Comparison of ENCODE assay signal across 1 cellular context in genomic region chr12:106416273-106416672, GRCh38.
A peak's percentile ranks its signal among the peaks of the same experiment; 100 is the strongest.
TF ChIP-seq lines count a peak whose summit lies in the region.

No MANE protein-coding gene starts in this region.

TF ChIP-seq in GM23338, 12 proteins besides CTCF, POLR2A, EP300 and RAD21:
- TF ChIP-seq ZNF462 (CRISPR knock-in tag; IDR thresholded peaks at IDR 0.05): 0 out of 2 replicates have a peak, but pooled peaks have one; percentile 31
- no peak for TF ChIP-seq ZNF331 (CRISPR knock-in tag; IDR thresholded peaks at IDR 0.05; ENCODE audit: low read depth)
